32 cellular contexts compared by ENCODE assay signal in genomic region chr1:23505851-23506250, GRCh38.
"Had no signal": no experiment of that assay in that cellular context is flagged by ENCODE, and none has a peak within 500 bp of the region (broad histone marks: within the 10 kb centered on the region; RNA-seq: fewer than 3 reads in every experiment).

No MANE protein-coding gene starts in this region.

- H3K4me3 ChIP-seq: cardiac muscle cell, SJCRH30, SK-N-MC had no signal

- H3K27ac Mint-ChIP-seq: activated CD8-positive, alpha-beta memory T cell treated with anti-CD3 and anti-CD28 coated beads, Interleukin-2, amount 10 ng/mL, durations not matched to agents 7 days and 5 days had no signal

- H3K36me3 ChIP-seq: brain microvascular endothelial cell, cardiac muscle cell had no signal

- ATAC-seq: activated CD8-positive, alpha-beta memory T cell treated with anti-CD3 and anti-CD28 coated beads, Interleukin-2, amount 10 ng/mL, durations not matched to agents 7 days and 5 days had no signal

- H3K27me3 ChIP-seq: brain microvascular endothelial cell, cardiac muscle cell, SJCRH30 had no signal

- H3K4me3 Mint-ChIP-seq: activated CD8-positive, alpha-beta memory T cell treated with anti-CD3 and anti-CD28 coated beads, Interleukin-2, amount 10 ng/mL, durations not matched to agents 7 days and 5 days; central memory CD8-positive, alpha-beta T cell had no signal

- H3K9me3 ChIP-seq: SJCRH30 had no signal

- DNase-seq: activated CD4-positive, alpha-beta T cell treated with anti-CD3 and anti-CD28 coated beads for 1 hour; activated CD4-positive, alpha-beta T cell treated with anti-CD3 and anti-CD28 coated beads for 48 hours; activated CD4-positive, alpha-beta T cell treated with anti-CD3 and anti-CD28 coated beads, Interleukin-2, amount 50 U/mL, for 48 hours; activated CD4-positive, CD25-positive, alpha-beta regulatory T cell; activated CD8-positive, alpha-beta memory T cell treated with anti-CD3 and anti-CD28 coated beads for 24 hours; activated CD8-positive, alpha-beta memory T cell treated with anti-CD3 and anti-CD28 coated beads, Interleukin-2, amount 10 ng/mL, durations not matched to agents 7 days and 5 days; activated CD8-positive, alpha-beta memory T cell treated with anti-CD3 and anti-CD28 coated beads, Interleukin-2, amount 50 U/mL, for 48 hours; activated effector memory CD4-positive, alpha-beta T cell treated with anti-CD3 and anti-CD28 coated beads, Interleukin-2, amount 50 U/mL, for 16 hours; activated naive CD4-positive, alpha-beta T cell; activated naive CD4-positive, alpha-beta T cell treated with anti-CD3 and anti-CD28 coated beads, Interleukin-2, amount 50 U/mL, for 16 hours; activated T-cell treated with anti-CD3 and anti-CD28 coated beads, Interleukin-2, amount 50 U/mL, for 48 hours; anterior cingulate cortex; brain microvascular endothelial cell; Karpas-422; KBM-7; NCI-H1105; NCI-H1436; NCI-H1694; NCI-H1930; NCI-H2081 treated with DMSO at 0.1 percent for 48 hours; NCI-H510A; NCI-H526; NCI-H748 treated with DMSO at 0.1 percent for 48 hours; NK-92 treated with Interleukin-12 subunit alpha and Interleukin-12 subunit beta, amount 100 ng/mL, for 24 hours; OCI-M1; SHP77; SJCRH30; T1000; WERI-Rb-1 had no signal

- H3K27me3 Mint-ChIP-seq: activated CD8-positive, alpha-beta memory T cell treated with anti-CD3 and anti-CD28 coated beads, Interleukin-2, amount 10 ng/mL, durations not matched to agents 7 days and 5 days; central memory CD8-positive, alpha-beta T cell had no signal

- H3K4me1 ChIP-seq: SJCRH30 had no signal

- H3K27ac ChIP-seq: brain microvascular endothelial cell, cardiac muscle cell, SJCRH30 had no signal

- H3K9me3 Mint-ChIP-seq: central memory CD8-positive, alpha-beta T cell had no signal

- H3K4me1 Mint-ChIP-seq: activated CD8-positive, alpha-beta memory T cell treated with anti-CD3 and anti-CD28 coated beads, Interleukin-2, amount 10 ng/mL, durations not matched to agents 7 days and 5 days; central memory CD8-positive, alpha-beta T cell had no signal
